ENCODE assay signal across 17 cellular contexts in the genomic region with DNA sequence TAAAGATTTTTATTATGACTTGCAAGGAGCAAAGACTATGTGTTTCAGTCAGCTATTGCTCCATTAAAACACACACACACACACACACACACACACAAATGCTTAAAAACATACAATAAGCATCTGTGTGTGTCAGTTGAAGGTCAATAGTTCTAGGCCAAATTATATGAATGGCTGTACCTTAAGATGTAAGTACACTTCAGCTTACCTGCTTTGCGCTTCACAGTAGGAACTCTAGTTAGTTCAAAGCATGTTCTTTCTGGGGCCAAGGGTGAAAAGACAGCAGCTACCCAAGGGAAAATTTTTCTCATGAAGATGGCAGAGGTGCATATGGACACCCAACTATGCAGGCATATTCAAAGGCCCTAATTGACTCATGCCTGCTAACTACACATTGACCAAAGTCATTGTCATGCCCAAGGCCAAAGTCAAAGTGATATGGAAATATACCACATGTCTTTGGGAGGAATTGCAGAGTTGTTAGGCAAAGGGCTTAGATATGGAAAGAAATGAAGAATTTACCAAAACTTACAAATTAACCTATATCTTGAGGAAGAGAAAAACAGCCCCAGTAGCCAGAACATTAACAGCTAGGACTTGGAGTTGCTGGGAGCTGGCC.
"Had no signal": no experiment of that assay in that cellular context is flagged by ENCODE, and none has a peak within 500 bp of the region (broad histone marks: within the 10 kb centered on the region; RNA-seq: fewer than 3 reads in every experiment).

No MANE protein-coding gene starts in this region.

- H3K36me3 ChIP-seq: esophagus squamous epithelium, heart right ventricle, left ventricle myocardium inferior, suprapubic skin, transverse colon, uterus had no signal

- DNase-seq: activated CD4-positive, alpha-beta memory T cell treated with anti-CD3 and anti-CD28 coated beads for 36 hours; activated CD8-positive, alpha-beta memory T cell treated with anti-CD3 and anti-CD28 coated beads, Interleukin-2, amount 50 U/mL, for 4 hours; activated naive CD4-positive, alpha-beta T cell treated with anti-CD3 and anti-CD28 coated beads, Interleukin-2, amount 10 ng/mL, durations not matched to agents 7 days and 5 days; activated T-cell treated with anti-CD3 and anti-CD28 coated beads, Interleukin-2, amount 50 U/mL, for 4 hours; effector CD8-positive, alpha-beta T cell; esophagus squamous epithelium; heart right ventricle; kidney glomerular epithelial cell; left ventricle myocardium inferior; nucleus accumbens; stimulated activated CD4-positive, alpha-beta T cell treated with anti-CD3 and anti-CD28 coated beads, Interleukin-12 subunit alpha, Interleukin-12 subunit beta, amount 100 ng/mL, for 4 hours; stimulated activated CD4-positive, alpha-beta T cell treated with anti-CD3 and anti-CD28 coated beads, Interleukin-1b, Interleukin-23, amount 100 ng/mL, for 48 hours; stimulated activated naive CD4-positive, alpha-beta T cell treated with Interleukin-2 at 50 U/mL for 16 hours; T-helper 2 cell; transverse colon; uterus had no signal

- H3K36me3 Mint-ChIP-seq: activated CD4-positive, alpha-beta memory T cell treated with anti-CD3 and anti-CD28 coated beads for 36 hours; activated naive CD4-positive, alpha-beta T cell treated with anti-CD3 and anti-CD28 coated beads, Interleukin-2, amount 10 ng/mL, durations not matched to agents 7 days and 5 days had no signal

- H3K4me3 Mint-ChIP-seq: activated CD4-positive, alpha-beta memory T cell treated with anti-CD3 and anti-CD28 coated beads for 36 hours; activated naive CD4-positive, alpha-beta T cell treated with anti-CD3 and anti-CD28 coated beads, Interleukin-2, amount 10 ng/mL, durations not matched to agents 7 days and 5 days; activated T-cell treated with anti-CD3 and anti-CD28 coated beads, Interleukin-2, amount 50 U/mL, for 4 hours had no signal

- H3K27ac Mint-ChIP-seq: activated naive CD4-positive, alpha-beta T cell treated with anti-CD3 and anti-CD28 coated beads, Interleukin-2, amount 10 ng/mL, durations not matched to agents 7 days and 5 days had no signal

- H3K9me3 ChIP-seq: esophagus squamous epithelium, heart right ventricle, left ventricle myocardium inferior, suprapubic skin, transverse colon, uterus had no signal

- H3K9me3 Mint-ChIP-seq: activated CD4-positive, alpha-beta memory T cell treated with anti-CD3 and anti-CD28 coated beads for 36 hours; activated naive CD4-positive, alpha-beta T cell treated with anti-CD3 and anti-CD28 coated beads, Interleukin-2, amount 10 ng/mL, durations not matched to agents 7 days and 5 days; activated T-cell treated with anti-CD3 and anti-CD28 coated beads, Interleukin-2, amount 50 U/mL, for 4 hours had no signal

- H3K4me3 ChIP-seq: esophagus squamous epithelium, heart right ventricle, left ventricle myocardium inferior, suprapubic skin, transverse colon, uterus had no signal

- H3K27me3 Mint-ChIP-seq: activated CD4-positive, alpha-beta memory T cell treated with anti-CD3 and anti-CD28 coated beads for 36 hours; activated naive CD4-positive, alpha-beta T cell treated with anti-CD3 and anti-CD28 coated beads, Interleukin-2, amount 10 ng/mL, durations not matched to agents 7 days and 5 days had no signal

- H3K27ac ChIP-seq: esophagus squamous epithelium, heart right ventricle, left ventricle myocardium inferior, suprapubic skin, transverse colon, uterus had no signal

- H3K4me1 ChIP-seq: left ventricle myocardium inferior, uterus had no signal

- H3K27me3 ChIP-seq: transverse colon had no signal
